ENCODE assay signal across 1 cellular context in genomic region chr14:102518063-102518648, GRCh38.
TF ChIP-seq lines count a peak whose summit lies in the region.

No MANE protein-coding gene starts in this region.

TF ChIP-seq in HepG2, 621 proteins besides CTCF, POLR2A, EP300 and RAD21:
- TF ChIP-seq RARG (CRISPR knock-in tag; IDR thresholded peaks at IDR 0.05; ENCODE audit: low read depth): no peak
- 0 out of 2 replicates have a peak, but pooled peaks have one; percentile 16 for TF ChIP-seq ZBTB33 (CRISPR knock-in tag; IDR thresholded peaks at IDR 0.05)
- TF ChIP-seq AFF4 (CRISPR knock-in tag; IDR thresholded peaks at IDR 0.05): no peak
- TF ChIP-seq NRL (CRISPR knock-in tag; IDR thresholded peaks at IDR 0.05; ENCODE audit: borderline replicate concordance): 0 out of 2 replicates have a peak, but pooled peaks have one; percentile 2
- TF ChIP-seq ZNF562 (CRISPR knock-in tag; IDR thresholded peaks at IDR 0.05; ENCODE audit: borderline replicate concordance): no peak
- TF ChIP-seq RORA (CRISPR knock-in tag; IDR thresholded peaks at IDR 0.05): no peak
- TF ChIP-seq PTBP1 (IDR thresholded peaks at IDR 0.05; ENCODE audit: low read depth, low read length, poor library complexity, severe bottlenecking): no peak
- no peak for TF ChIP-seq MIER3 (CRISPR knock-in tag; IDR thresholded peaks at IDR 0.05; ENCODE audit: borderline replicate concordance)
- no peak for TF ChIP-seq REST (IDR thresholded peaks at IDR 0.05; ENCODE audit: borderline replicate concordance in 1 of 2, low read depth in 1 of 2, low read length in 2 of 2)
- TF ChIP-seq RBAK (CRISPR knock-in tag; IDR thresholded peaks at IDR 0.05): peak; percentile 67; the same call in 1 of the 2 replicates
- TF ChIP-seq MYC (CRISPR knock-in tag; IDR thresholded peaks at IDR 0.05; ENCODE audit: borderline replicate concordance): 0 out of 2 replicates have a peak, but pooled peaks have one; percentile 17
- TF ChIP-seq RBM39 (IDR thresholded peaks at IDR 0.05; ENCODE audit: low read depth, low read length, poor library complexity, severe bottlenecking): no peak
